Comparison of ENCODE assay signal across 8 cellular contexts in genomic region chr14:67819563-67820411, GRCh38. TPM values are rescaled to one million over a fixed set of nuclear protein-coding genes. Genes with fewer than 3 reads are reported as not detected.
DNase-seq lines count a peak whose midpoint lies in the region; ATAC-seq, FAIRE-seq and TF ChIP-seq lines count a peak whose summit lies in the region.

Gene RAD51B, plus strand, starts transcription at chr14:67819779.

- H3K27ac ChIP-seq in A549, result peak within 1 kb of the TSS; percentile 86
- peak within 1 kb of the TSS; percentile 80 for H3K27ac ChIP-seq in WERI-Rb-1
- H3K27ac ChIP-seq in small intestine (ENCODE audit: low read depth in 1 of 2, low read length in 1 of 2), result peak within 1 kb of the TSS; percentile 51 to 71

- CTCF ChIA-PET in A549 (lab: Yijun Ruan, JAX), result interaction anchor here (0.7 to 0.8 kb wide), 2 partner anchors 15 to 26 kb away, joined by 3 read pairs; no protein-coding TSS in a partner anchor

- peak; percentile 83 to 95 for DNase-seq in A549 (ENCODE audit: low read depth in 1 of 2, low spot score in 1 of 2)
- DNase-seq in NCI-H2227 treated with DMSO at 0.1 percent for 48 hours (lab: John Stamatoyannopoulos, UW), result peak; percentile 83
- peak; percentile 82 for DNase-seq in WERI-Rb-1
- peak; percentile 76 for DNase-seq in bronchial epithelial cell (ENCODE audit: low read depth)
- peak; percentile 89 for DNase-seq in iPS-NIHi7 (ENCODE audit: extremely low spot score)
- peak; percentile 90 for DNase-seq in small intestine

- peak within 1 kb of the TSS; percentile 80 for H3K4me2 ChIP-seq in A549

- 2% methylated on average over 29 of the region's 30 CpGs for WGBS in A549 (ENCODE audit: missing lambda C conversion rate)
- WGBS in small intestine, 3 donors, result 0 to 1% (median 1%) methylated on average over 30 of the region's 30 CpGs

- TF ChIP-seq CTCF in A549 (IDR thresholded peaks at IDR 0.05) (no peak), WERI-Rb-1 (IDR thresholded peaks at IDR 0.05; ENCODE audit: low read depth, low read length) (no peak), bronchial epithelial cell (IDR thresholded peaks at IDR 0.05; ENCODE audit: insufficient read depth, low read length, severe bottlenecking) (no peak)

- H3K4me1 ChIP-seq in A549 (peaks cover 18% of the 10 kb centered on the region), small intestine (ENCODE audit: control insufficient read depth in 2 of 2, insufficient read depth in 1 of 2, low read depth in 1 of 2, low read length in 1 of 2) (peaks cover 0 to 4% of the 10 kb centered on the region in 2 donors)

- no peak for TF ChIP-seq RAD21 in A549 (conservative IDR thresholded peaks at IDR 0.05 in 1 of 2, IDR thresholded peaks at IDR 0.05 in 1 of 2)

- POLR2A ChIA-PET in A549 (lab: Yijun Ruan, JAX), result no interaction called here

- H3K9me3 ChIP-seq in A549, result no peaks in the 10 kb centered on the region
- H3K9me3 ChIP-seq in WERI-Rb-1 (ENCODE audit: severe bottlenecking), result no peaks in the 10 kb centered on the region
- no peaks in the 10 kb centered on the region for H3K9me3 ChIP-seq in small intestine (ENCODE audit: control insufficient read depth, low read depth)

- no peak for TF ChIP-seq EP300 in A549 (IDR thresholded peaks at IDR 0.05)

- ATAC-seq in A549 (peak; percentile 90 to 91), GM18868 (IDR thresholded peaks at IDR 0.05; ENCODE audit: unreplicated experiment) (peak; percentile 63), HG03108 (IDR thresholded peaks at IDR 0.05; ENCODE audit: unreplicated experiment) (peak; percentile 55)

- no peak for TF ChIP-seq POLR2A in A549 (IDR thresholded peaks at IDR 0.05; ENCODE audit: low read length)

- H3K4me3 ChIP-seq in A549 (peak within 1 kb of the TSS; percentile 95), WERI-Rb-1 (ENCODE audit: low read depth, low read length) (peak within 1 kb of the TSS; percentile 90), bronchial epithelial cell (ENCODE audit: low read depth, low read length) (peak within 1 kb of the TSS; percentile 45), small intestine (ENCODE audit: low read depth in 1 of 2, low read length in 2 of 2) (peak within 1 kb of the TSS; percentile 56 to 86)

- H3K27me3 ChIP-seq in WERI-Rb-1 (ENCODE audit: insufficient read depth, low read depth, severe bottlenecking) (no peaks in the 10 kb centered on the region), bronchial epithelial cell (ENCODE audit: control insufficient read depth, insufficient read depth, low read length) (no peaks in the 10 kb centered on the region), small intestine (ENCODE audit: control insufficient read depth in 2 of 2, insufficient read depth in 2 of 2, low read length in 2 of 2) (no peaks in the 10 kb centered on the region)

- H3K36me3 ChIP-seq in WERI-Rb-1 (peaks cover 4% of the 10 kb centered on the region), bronchial epithelial cell (ENCODE audit: control insufficient read depth, insufficient read depth, low read length) (no peaks in the 10 kb centered on the region), small intestine (ENCODE audit: control insufficient read depth in 2 of 2, insufficient read depth in 2 of 2, low read length in 2 of 2) (no peaks in the 10 kb centered on the region)

- FAIRE-seq in A549 (lab: Jason Lieb, UNC) (no peak), bronchial epithelial cell (lab: Jason Lieb, UNC) (no peak), small intestine (lab: Jason Lieb, UNC) (no peak)

TF ChIP-seq in A549, 52 proteins besides CTCF, POLR2A, EP300 and RAD21:
- no peak for TF ChIP-seq KDM1A (IDR thresholded peaks at IDR 0.05; ENCODE audit: low read depth)
- TF ChIP-seq GATA3 (IDR thresholded peaks at IDR 0.05; ENCODE audit: borderline replicate concordance), result no peak
- no peak for TF ChIP-seq FOSL2 (IDR thresholded peaks at IDR 0.05)
- TF ChIP-seq FOSL2 (CRISPR knock-in tag; IDR thresholded peaks at IDR 0.05), result no peak
- no peak for TF ChIP-seq TFCP2L1 (CRISPR knock-in tag; IDR thresholded peaks at IDR 0.05)
- TF ChIP-seq TP53 (CRISPR knock-in tag; IDR thresholded peaks at IDR 0.05), result no peak
- TF ChIP-seq JUN (IDR thresholded peaks at IDR 0.05), result peak in 1 of 2 experiments; percentile 29; a peak in 1 of 5 replicates
- TF ChIP-seq BCL3 (IDR thresholded peaks at IDR 0.05), result peak; percentile 23; the same call in 1 of the 3 replicates
- TF ChIP-seq EHMT2 (IDR thresholded peaks at IDR 0.05; ENCODE audit: low read depth), result no peak
- TF ChIP-seq KDM5A (IDR thresholded peaks at IDR 0.05), result 0 out of 2 replicates have a peak, but pooled peaks have one; percentile 10
- TF ChIP-seq SMC3 (IDR thresholded peaks at IDR 0.05), result no peak
- peak; percentile 61; the same call in 1 of the 2 replicates for TF ChIP-seq PHF8 (IDR thresholded peaks at IDR 0.05; ENCODE audit: borderline replicate concordance, low read depth)
- no peak for TF ChIP-seq FOSB (CRISPR knock-in tag; IDR thresholded peaks at IDR 0.05)
- TF ChIP-seq RCOR1 (IDR thresholded peaks at IDR 0.05; ENCODE audit: low read depth, low read length), result no peak
- TF ChIP-seq HDAC2 (IDR thresholded peaks at IDR 0.05), result no peak
- TF ChIP-seq MAX (IDR thresholded peaks at IDR 0.05), result peak; percentile 31
- TF ChIP-seq E2F6 (IDR thresholded peaks at IDR 0.05; ENCODE audit: borderline replicate concordance, low read depth), result peak; percentile 50; the same call in 1 of the 2 replicates
- no peak for TF ChIP-seq MAFK (IDR thresholded peaks at IDR 0.05; ENCODE audit: partially characterized antibody)
- no peak for TF ChIP-seq ZNF302 (CRISPR knock-in tag; IDR thresholded peaks at IDR 0.05)

RNA-seq across cellular contexts. Expression of gene RAD51B, which starts in this region (rescaled TPM):
- 10.8 and 12.8 TPM in 2 replicates for polyA plus RNA-seq in A549 (2011; rRNA removed)
- 3.0 and 3.4 TPM in 2 replicates for polyA plus RNA-seq in A549 (2012; cell fraction: cytosol; rRNA removed)
- 1.8 and 2.8 TPM in 2 replicates for polyA plus RNA-seq in A549 (2012; cell fraction: nucleus; rRNA removed)
- 6.6 to 8.0 TPM (median 7.2 TPM) in 3 replicates for polyA plus RNA-seq in A549 (2017; fragmentation: RNase III; extraction: RNeasy Plus Mini Kit Qiagen cat#74134 plus additional on column Dnase treatment)
- polyA minus RNA-seq in A549 (2011; rRNA and poly(A)+ RNA removed), result 25.4 and 31.8 TPM in 2 replicates
- 12.1 and 14.7 TPM in 2 replicates for total RNA-seq in bronchial epithelial cell
- polyA plus RNA-seq in small intestine, result 1 to 10 TPM; 1.1 to 5.1 (median 3.1) TPM

Comparison
In these comparisons a context has a peak if more than half of its experiments do, and no peak if none do; other contexts are left out.
1. Peak in every context shown above with its lines: DNase-seq, ATAC-seq, H3K4me3 ChIP-seq and H3K27ac ChIP-seq.
2. H3K4me3 ChIP-seq: peak in every context shown above with its lines; median percentile 95 in A549; 90 in WERI-Rb-1; 71 in small intestine; 45 in bronchial epithelial cell.